In the genomic region with DNA sequence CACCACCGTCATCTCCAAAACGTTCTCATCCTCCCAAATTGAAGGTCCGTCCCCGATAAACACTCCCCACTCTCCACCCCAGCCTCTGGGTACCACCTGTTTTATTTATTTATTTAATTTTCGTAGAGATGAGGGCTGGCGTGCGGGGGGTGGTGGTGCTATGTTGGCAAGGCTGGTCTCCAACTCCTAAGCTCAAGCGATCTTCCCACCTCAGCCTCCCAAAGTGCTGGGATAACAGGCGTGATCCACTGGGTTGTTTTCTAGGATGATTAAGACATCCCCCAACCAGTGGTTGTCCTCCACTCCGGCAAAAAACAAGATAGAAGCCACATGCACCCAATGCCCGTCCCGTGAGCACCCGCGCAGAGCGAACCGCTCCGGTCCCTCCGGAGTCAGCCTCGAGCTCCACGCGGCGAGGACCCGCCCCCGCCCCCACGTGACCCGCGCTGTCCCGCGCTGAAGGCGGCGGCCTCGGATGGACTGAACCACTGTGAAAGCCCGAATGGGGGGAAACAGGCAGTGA, we compare ENCODE assay signal across 1 cellular context.
TF ChIP-seq lines count a peak whose summit lies in the region.

No MANE protein-coding gene starts in this region.

TF ChIP-seq in H1, 55 proteins besides CTCF, POLR2A, EP300 and RAD21:
- no peak for TF ChIP-seq JUN (IDR thresholded peaks at IDR 0.05; ENCODE audit: low read depth, low read length)
- no peak for TF ChIP-seq GABPA (IDR thresholded peaks at IDR 0.05; ENCODE audit: borderline replicate concordance, insufficient read depth, low read length)
- TF ChIP-seq BCL11A (IDR thresholded peaks at IDR 0.05; ENCODE audit: low read depth in 2 of 2, low read length in 2 of 2): no peak
- TF ChIP-seq ASH2L (IDR thresholded peaks at IDR 0.05; ENCODE audit: low read length): no peak
- peak; percentile 54 for TF ChIP-seq SAP30 (IDR thresholded peaks at IDR 0.05; ENCODE audit: insufficient read depth, insufficient replicate concordance, low read length)
- no peak for TF ChIP-seq CBX8 (IDR thresholded peaks at IDR 0.05; ENCODE audit: borderline replicate concordance, low read depth, low read length)
- no peak for TF ChIP-seq EZH2 (IDR thresholded peaks at IDR 0.05; ENCODE audit: low read depth, low read length, severe bottlenecking)
- no peak for TF ChIP-seq BRCA1 (IDR thresholded peaks at IDR 0.05; ENCODE audit: low read depth, low read length)
- TF ChIP-seq TEAD4 (IDR thresholded peaks at IDR 0.05; ENCODE audit: low read depth, low read length): no peak
- no peak for TF ChIP-seq ZNF274 (IDR thresholded peaks at IDR 0.05; ENCODE audit: borderline replicate concordance, extremely low read depth, low read length)
- TF ChIP-seq CEBPB (IDR thresholded peaks at IDR 0.05; ENCODE audit: low read depth, low read length): no peak
- no peak for TF ChIP-seq SUZ12 (IDR thresholded peaks at IDR 0.05; ENCODE audit: low read length)
- TF ChIP-seq NANOG (IDR thresholded peaks at IDR 0.05; ENCODE audit: insufficient read depth, low read depth, low read length, poor library complexity, severe bottlenecking): no peak
- no peak for TF ChIP-seq RXRA (IDR thresholded peaks at IDR 0.05; ENCODE audit: insufficient read depth, low read depth, low read length)
- TF ChIP-seq CTBP2 (IDR thresholded peaks at IDR 0.05; ENCODE audit: borderline replicate concordance, insufficient read depth, insufficient read length, low read length): no peak
- no peak for TF ChIP-seq POU5F1 (IDR thresholded peaks at IDR 0.05; ENCODE audit: low read depth, low read length)
- peak; percentile 69; the same call in 1 of the 2 replicates for TF ChIP-seq BACH1 (IDR thresholded peaks at IDR 0.05; ENCODE audit: low read length)
- TF ChIP-seq HDAC6 (IDR thresholded peaks at IDR 0.05; ENCODE audit: low read depth, low read length): no peak
- TF ChIP-seq TAF7 (optimal IDR thresholded peaks at IDR 0.05; ENCODE audit: borderline replicate concordance, low read depth, low read length): peak; percentile 64
- TF ChIP-seq, protein P1, sequence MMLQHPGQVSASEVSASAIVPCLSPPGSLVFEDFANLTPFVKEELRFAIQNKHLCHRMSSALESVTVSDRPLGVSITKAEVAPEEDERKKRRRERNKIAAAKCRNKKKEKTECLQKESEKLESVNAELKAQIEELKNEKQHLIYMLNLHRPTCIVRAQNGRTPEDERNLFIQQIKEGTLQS (IDR thresholded peaks at IDR 0.05; ENCODE audit: insufficient read depth, low read depth, low read length): peak; percentile 88
- TF ChIP-seq KDM4A (IDR thresholded peaks at IDR 0.05; ENCODE audit: low read depth, low read length, severe bottlenecking): no peak
- TF ChIP-seq, protein P2, sequence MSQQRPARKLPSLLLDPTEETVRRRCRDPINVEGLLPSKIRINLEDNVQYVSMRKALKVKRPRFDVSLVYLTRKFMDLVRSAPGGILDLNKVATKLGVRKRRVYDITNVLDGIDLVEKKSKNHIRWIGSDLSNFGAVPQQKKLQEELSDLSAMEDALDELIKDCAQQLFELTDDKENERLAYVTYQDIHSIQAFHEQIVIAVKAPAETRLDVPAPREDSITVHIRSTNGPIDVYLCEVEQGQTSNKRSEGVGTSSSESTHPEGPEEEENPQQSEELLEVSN (IDR thresholded peaks at IDR 0.05): peak; percentile 99
- TF ChIP-seq TCF12 (IDR thresholded peaks at IDR 0.05; ENCODE audit: low read depth, low read length): no peak
- no peak for TF ChIP-seq RNF2 (IDR thresholded peaks at IDR 0.05; ENCODE audit: borderline replicate concordance, low read depth, low read length, missing control alignments, poor library complexity, severe bottlenecking)
- TF ChIP-seq PHF8 (conservative IDR thresholded peaks at IDR 0.05; ENCODE audit: low read depth, low read length): peak; percentile 93
- TF ChIP-seq HDAC2 (IDR thresholded peaks at IDR 0.05; ENCODE audit: borderline replicate concordance in 1 of 2, low read depth in 2 of 2, low read length in 2 of 2): peak; percentile 24 to 77; a peak in 2 of 4 replicates
- TF ChIP-seq TBP (IDR thresholded peaks at IDR 0.05; ENCODE audit: low read depth, low read length): peak; percentile 72; the same call in 1 of the 2 replicates
- peak; percentile 91; the same call in 1 of the 2 replicates for TF ChIP-seq EGR1 (IDR thresholded peaks at IDR 0.05; ENCODE audit: borderline replicate concordance, low read depth, low read length)
- TF ChIP-seq SRF (IDR thresholded peaks at IDR 0.05; ENCODE audit: low read depth, low read length): no peak
- no peak for TF ChIP-seq SP4 (IDR thresholded peaks at IDR 0.05; ENCODE audit: low read length)
- TF ChIP-seq KDM5A (IDR thresholded peaks at IDR 0.05; ENCODE audit: low read length): no peak
- TF ChIP-seq, protein P3, sequence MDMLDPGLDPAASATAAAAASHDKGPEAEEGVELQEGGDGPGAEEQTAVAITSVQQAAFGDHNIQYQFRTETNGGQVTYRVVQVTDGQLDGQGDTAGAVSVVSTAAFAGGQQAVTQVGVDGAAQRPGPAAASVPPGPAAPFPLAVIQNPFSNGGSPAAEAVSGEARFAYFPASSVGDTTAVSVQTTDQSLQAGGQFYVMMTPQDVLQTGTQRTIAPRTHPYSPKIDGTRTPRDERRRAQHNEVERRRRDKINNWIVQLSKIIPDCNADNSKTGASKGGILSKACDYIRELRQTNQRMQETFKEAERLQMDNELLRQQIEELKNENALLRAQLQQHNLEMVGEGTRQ (IDR thresholded peaks at IDR 0.05; ENCODE audit: low read length): peak; percentile 95
- TF ChIP-seq YY1 (IDR thresholded peaks at IDR 0.05; ENCODE audit: low read depth, low read length): no peak
- TF ChIP-seq RBBP5 (IDR thresholded peaks at IDR 0.05; ENCODE audit: borderline replicate concordance, low read depth, low read length): no peak
- 0 out of 2 replicates have a peak, but pooled peaks have one; percentile 37 for TF ChIP-seq GTF2F1 (IDR thresholded peaks at IDR 0.05; ENCODE audit: borderline replicate concordance, low read depth, low read length)
- no peak for TF ChIP-seq SIX5 (IDR thresholded peaks at IDR 0.05; ENCODE audit: low read depth, low read length)
- TF ChIP-seq KDM1A (IDR thresholded peaks at IDR 0.05; ENCODE audit: borderline replicate concordance, low read length): no peak
- no peak for TF ChIP-seq CHD2 (IDR thresholded peaks at IDR 0.05; ENCODE audit: low read length)
- no peak for TF ChIP-seq JUND (IDR thresholded peaks at IDR 0.05; ENCODE audit: low read length)
- TF ChIP-seq CBX5 (IDR thresholded peaks at IDR 0.05; ENCODE audit: low read depth, low read length): no peak
- peak; percentile 70 for TF ChIP-seq TAF1 (IDR thresholded peaks at IDR 0.05; ENCODE audit: low read depth, low read length)
- no peak for TF ChIP-seq NRF1 (IDR thresholded peaks at IDR 0.05; ENCODE audit: low read depth, low read length)
- TF ChIP-seq, protein P4, sequence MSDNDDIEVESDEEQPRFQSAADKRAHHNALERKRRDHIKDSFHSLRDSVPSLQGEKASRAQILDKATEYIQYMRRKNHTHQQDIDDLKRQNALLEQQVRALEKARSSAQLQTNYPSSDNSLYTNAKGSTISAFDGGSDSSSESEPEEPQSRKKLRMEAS (IDR thresholded peaks at IDR 0.05): peak; percentile 99
- no peak for TF ChIP-seq SIRT6 (IDR thresholded peaks at IDR 0.05; ENCODE audit: low read length)
- TF ChIP-seq POLR2AphosphoS5 (IDR thresholded peaks at IDR 0.05; ENCODE audit: low read depth, low read length): peak; percentile 90
- no peak for TF ChIP-seq FOSL1 (IDR thresholded peaks at IDR 0.05; ENCODE audit: insufficient read depth, low read depth, low read length)
- TF ChIP-seq MAFK (IDR thresholded peaks at IDR 0.05; ENCODE audit: low read depth, low read length): no peak
- TF ChIP-seq, protein P5, sequence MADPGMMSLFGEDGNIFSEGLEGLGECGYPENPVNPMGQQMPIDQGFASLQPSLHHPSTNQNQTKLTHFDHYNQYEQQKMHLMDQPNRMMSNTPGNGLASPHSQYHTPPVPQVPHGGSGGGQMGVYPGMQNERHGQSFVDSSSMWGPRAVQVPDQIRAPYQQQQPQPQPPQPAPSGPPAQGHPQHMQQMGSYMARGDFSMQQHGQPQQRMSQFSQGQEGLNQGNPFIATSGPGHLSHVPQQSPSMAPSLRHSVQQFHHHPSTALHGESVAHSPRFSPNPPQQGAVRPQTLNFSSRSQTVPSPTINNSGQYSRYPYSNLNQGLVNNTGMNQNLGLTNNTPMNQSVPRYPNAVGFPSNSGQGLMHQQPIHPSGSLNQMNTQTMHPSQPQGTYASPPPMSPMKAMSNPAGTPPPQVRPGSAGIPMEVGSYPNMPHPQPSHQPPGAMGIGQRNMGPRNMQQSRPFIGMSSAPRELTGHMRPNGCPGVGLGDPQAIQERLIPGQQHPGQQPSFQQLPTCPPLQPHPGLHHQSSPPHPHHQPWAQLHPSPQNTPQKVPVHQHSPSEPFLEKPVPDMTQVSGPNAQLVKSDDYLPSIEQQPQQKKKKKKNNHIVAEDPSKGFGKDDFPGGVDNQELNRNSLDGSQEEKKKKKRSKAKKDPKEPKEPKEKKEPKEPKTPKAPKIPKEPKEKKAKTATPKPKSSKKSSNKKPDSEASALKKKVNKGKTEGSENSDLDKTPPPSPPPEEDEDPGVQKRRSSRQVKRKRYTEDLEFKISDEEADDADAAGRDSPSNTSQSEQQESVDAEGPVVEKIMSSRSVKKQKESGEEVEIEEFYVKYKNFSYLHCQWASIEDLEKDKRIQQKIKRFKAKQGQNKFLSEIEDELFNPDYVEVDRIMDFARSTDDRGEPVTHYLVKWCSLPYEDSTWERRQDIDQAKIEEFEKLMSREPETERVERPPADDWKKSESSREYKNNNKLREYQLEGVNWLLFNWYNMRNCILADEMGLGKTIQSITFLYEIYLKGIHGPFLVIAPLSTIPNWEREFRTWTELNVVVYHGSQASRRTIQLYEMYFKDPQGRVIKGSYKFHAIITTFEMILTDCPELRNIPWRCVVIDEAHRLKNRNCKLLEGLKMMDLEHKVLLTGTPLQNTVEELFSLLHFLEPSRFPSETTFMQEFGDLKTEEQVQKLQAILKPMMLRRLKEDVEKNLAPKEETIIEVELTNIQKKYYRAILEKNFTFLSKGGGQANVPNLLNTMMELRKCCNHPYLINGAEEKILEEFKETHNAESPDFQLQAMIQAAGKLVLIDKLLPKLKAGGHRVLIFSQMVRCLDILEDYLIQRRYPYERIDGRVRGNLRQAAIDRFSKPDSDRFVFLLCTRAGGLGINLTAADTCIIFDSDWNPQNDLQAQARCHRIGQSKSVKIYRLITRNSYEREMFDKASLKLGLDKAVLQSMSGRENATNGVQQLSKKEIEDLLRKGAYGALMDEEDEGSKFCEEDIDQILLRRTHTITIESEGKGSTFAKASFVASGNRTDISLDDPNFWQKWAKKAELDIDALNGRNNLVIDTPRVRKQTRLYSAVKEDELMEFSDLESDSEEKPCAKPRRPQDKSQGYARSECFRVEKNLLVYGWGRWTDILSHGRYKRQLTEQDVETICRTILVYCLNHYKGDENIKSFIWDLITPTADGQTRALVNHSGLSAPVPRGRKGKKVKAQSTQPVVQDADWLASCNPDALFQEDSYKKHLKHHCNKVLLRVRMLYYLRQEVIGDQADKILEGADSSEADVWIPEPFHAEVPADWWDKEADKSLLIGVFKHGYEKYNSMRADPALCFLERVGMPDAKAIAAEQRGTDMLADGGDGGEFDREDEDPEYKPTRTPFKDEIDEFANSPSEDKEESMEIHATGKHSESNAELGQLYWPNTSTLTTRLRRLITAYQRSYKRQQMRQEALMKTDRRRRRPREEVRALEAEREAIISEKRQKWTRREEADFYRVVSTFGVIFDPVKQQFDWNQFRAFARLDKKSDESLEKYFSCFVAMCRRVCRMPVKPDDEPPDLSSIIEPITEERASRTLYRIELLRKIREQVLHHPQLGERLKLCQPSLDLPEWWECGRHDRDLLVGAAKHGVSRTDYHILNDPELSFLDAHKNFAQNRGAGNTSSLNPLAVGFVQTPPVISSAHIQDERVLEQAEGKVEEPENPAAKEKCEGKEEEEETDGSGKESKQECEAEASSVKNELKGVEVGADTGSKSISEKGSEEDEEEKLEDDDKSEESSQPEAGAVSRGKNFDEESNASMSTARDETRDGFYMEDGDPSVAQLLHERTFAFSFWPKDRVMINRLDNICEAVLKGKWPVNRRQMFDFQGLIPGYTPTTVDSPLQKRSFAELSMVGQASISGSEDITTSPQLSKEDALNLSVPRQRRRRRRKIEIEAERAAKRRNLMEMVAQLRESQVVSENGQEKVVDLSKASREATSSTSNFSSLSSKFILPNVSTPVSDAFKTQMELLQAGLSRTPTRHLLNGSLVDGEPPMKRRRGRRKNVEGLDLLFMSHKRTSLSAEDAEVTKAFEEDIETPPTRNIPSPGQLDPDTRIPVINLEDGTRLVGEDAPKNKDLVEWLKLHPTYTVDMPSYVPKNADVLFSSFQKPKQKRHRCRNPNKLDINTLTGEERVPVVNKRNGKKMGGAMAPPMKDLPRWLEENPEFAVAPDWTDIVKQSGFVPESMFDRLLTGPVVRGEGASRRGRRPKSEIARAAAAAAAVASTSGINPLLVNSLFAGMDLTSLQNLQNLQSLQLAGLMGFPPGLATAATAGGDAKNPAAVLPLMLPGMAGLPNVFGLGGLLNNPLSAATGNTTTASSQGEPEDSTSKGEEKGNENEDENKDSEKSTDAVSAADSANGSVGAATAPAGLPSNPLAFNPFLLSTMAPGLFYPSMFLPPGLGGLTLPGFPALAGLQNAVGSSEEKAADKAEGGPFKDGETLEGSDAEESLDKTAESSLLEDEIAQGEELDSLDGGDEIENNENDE (IDR thresholded peaks at IDR 0.05; ENCODE audit: insufficient replicate concordance, low read length): no peak
- TF ChIP-seq RFX5 (IDR thresholded peaks at IDR 0.05; ENCODE audit: borderline replicate concordance, low read depth, low read length): no peak
- peak; percentile 51; the same call in 1 of the 2 replicates for TF ChIP-seq CREB1 (IDR thresholded peaks at IDR 0.05)
- no peak for TF ChIP-seq CHD1 (IDR thresholded peaks at IDR 0.05; ENCODE audit: low read depth, low read length)
- no peak for TF ChIP-seq SP2 (IDR thresholded peaks at IDR 0.05; ENCODE audit: low read length)
- no peak; the same call in 1 of the 2 replicates for TF ChIP-seq SP1 (IDR thresholded peaks at IDR 0.05; ENCODE audit: low read depth, low read length)
- TF ChIP-seq, protein P6, sequence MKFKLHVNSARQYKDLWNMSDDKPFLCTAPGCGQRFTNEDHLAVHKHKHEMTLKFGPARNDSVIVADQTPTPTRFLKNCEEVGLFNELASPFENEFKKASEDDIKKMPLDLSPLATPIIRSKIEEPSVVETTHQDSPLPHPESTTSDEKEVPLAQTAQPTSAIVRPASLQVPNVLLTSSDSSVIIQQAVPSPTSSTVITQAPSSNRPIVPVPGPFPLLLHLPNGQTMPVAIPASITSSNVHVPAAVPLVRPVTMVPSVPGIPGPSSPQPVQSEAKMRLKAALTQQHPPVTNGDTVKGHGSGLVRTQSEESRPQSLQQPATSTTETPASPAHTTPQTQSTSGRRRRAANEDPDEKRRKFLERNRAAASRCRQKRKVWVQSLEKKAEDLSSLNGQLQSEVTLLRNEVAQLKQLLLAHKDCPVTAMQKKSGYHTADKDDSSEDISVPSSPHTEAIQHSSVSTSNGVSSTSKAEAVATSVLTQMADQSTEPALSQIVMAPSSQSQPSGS (IDR thresholded peaks at IDR 0.05; ENCODE audit: low read length): no peak
- peak in 1 of 2 experiments; percentile 82; a peak in 2 of 4 replicates for TF ChIP-seq SIN3A (conservative IDR thresholded peaks at IDR 0.05 in 1 of 2, IDR thresholded peaks at IDR 0.05 in 1 of 2; ENCODE audit: low read depth in 1 of 2, low read length in 2 of 2)
